8 cellular contexts compared by ENCODE assay signal in the genomic region with DNA sequence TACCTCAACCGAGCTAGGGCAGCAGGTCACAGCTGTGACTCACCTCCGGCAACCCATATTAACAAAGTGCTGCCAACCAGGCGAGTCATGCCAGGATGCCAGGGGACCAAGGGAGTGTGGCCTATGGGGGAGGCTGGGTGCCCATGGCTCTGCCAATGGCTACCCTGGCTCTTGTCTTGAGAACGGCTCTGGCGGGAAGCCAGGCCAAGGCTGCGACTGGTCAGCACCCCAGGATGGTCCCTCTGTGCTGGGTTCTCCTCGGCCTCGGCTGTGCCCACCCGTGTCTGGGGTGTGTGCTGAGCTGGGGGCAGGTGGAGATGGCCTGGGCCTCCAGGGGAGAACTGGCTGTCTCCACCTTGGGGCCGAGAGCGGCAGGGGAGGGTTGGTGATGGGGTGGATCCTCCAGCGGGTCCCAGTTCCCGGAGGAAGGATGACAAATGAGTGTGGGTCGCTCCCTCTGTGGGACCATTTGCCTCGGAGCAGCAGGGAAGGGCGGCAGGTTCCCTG.
DNase-seq lines count a peak whose midpoint lies in the region; ATAC-seq and TF ChIP-seq lines count a peak whose summit lies in the region.

No MANE protein-coding gene starts in this region.

- peaks cover 4% of the 10 kb centered on the region for H3K4me1 Mint-ChIP-seq in activated CD4-positive, alpha-beta T cell treated with anti-CD3 and anti-CD28 coated beads, Interleukin-2, amount 10 ng/mL, durations not matched to agents 24 days and 14 days
- H3K4me1 Mint-ChIP-seq in dendritic cell treated with granulocyte-macrophage colony-stimulating factor and Interleukin-4, amounts not matched to agents 40 ng/mL and 50 ng/mL, for 4 days (ENCODE audit: low read depth), result peaks cover 5% of the 10 kb centered on the region
- peaks cover 26% of the 10 kb centered on the region for H3K4me1 Mint-ChIP-seq in nephron progenitor cell

- no peak for ATAC-seq in GM21717 (IDR thresholded peaks at IDR 0.05; ENCODE audit: unreplicated experiment)

- peak overlapping the region; percentile 51 for H3K4me3 Mint-ChIP-seq in activated CD4-positive, alpha-beta T cell treated with anti-CD3 and anti-CD28 coated beads, Interleukin-2, amount 10 ng/mL, durations not matched to agents 24 days and 14 days
- peak overlapping the region; percentile 68 for H3K4me3 Mint-ChIP-seq in dendritic cell treated with granulocyte-macrophage colony-stimulating factor and Interleukin-4, amounts not matched to agents 40 ng/mL and 50 ng/mL, for 4 days
- peak overlapping the region; percentile 57 for H3K4me3 Mint-ChIP-seq in nephron progenitor cell

- no peaks in the 10 kb centered on the region for H3K9me3 Mint-ChIP-seq in activated CD4-positive, alpha-beta T cell treated with anti-CD3 and anti-CD28 coated beads, Interleukin-2, amount 10 ng/mL, durations not matched to agents 24 days and 14 days
- no peaks in the 10 kb centered on the region for H3K9me3 Mint-ChIP-seq in dendritic cell treated with granulocyte-macrophage colony-stimulating factor and Interleukin-4, amounts not matched to agents 40 ng/mL and 50 ng/mL, for 4 days
- peaks cover 13% of the 10 kb centered on the region for H3K9me3 Mint-ChIP-seq in nephron progenitor cell

- no peak overlapping the region for H3K27ac Mint-ChIP-seq in activated CD4-positive, alpha-beta T cell treated with anti-CD3 and anti-CD28 coated beads, Interleukin-2, amount 10 ng/mL, durations not matched to agents 24 days and 14 days
- H3K27ac Mint-ChIP-seq in dendritic cell treated with granulocyte-macrophage colony-stimulating factor and Interleukin-4, amounts not matched to agents 40 ng/mL and 50 ng/mL, for 4 days, result no peak overlapping the region
- H3K27ac Mint-ChIP-seq in nephron progenitor cell, result no peak overlapping the region

- peaks cover 43% of the 10 kb centered on the region for H3K27me3 Mint-ChIP-seq in activated CD4-positive, alpha-beta T cell treated with anti-CD3 and anti-CD28 coated beads, Interleukin-2, amount 10 ng/mL, durations not matched to agents 24 days and 14 days
- peaks cover 44% of the 10 kb centered on the region for H3K27me3 Mint-ChIP-seq in dendritic cell treated with granulocyte-macrophage colony-stimulating factor and Interleukin-4, amounts not matched to agents 40 ng/mL and 50 ng/mL, for 4 days
- H3K27me3 Mint-ChIP-seq in nephron progenitor cell (ENCODE audit: low read depth, poor library complexity), result peaks cover 43% of the 10 kb centered on the region

- intact Hi-C loops in activated CD4-positive, alpha-beta T cell treated with anti-CD3 and anti-CD28 coated beads, Interleukin-2, amount 10 ng/mL, durations not matched to agents 24 days and 14 days (cut with micrococcal nuclease), result loop anchor here (1.0 to 5.0 kb wide), 2 partner anchors 265 to 704 kb away; no protein-coding TSS in a partner anchor
- intact Hi-C loops in dendritic cell treated with granulocyte-macrophage colony-stimulating factor and Interleukin-4, amounts not matched to agents 40 ng/mL and 50 ng/mL, for 4 days (cut with micrococcal nuclease), result loop anchor here (10.0 kb wide), 1 partner anchor 381 kb away; no protein-coding TSS in a partner anchor

- no peak for DNase-seq in activated CD4-positive, alpha-beta T cell treated with anti-CD3 and anti-CD28 coated beads, Interleukin-2, amount 10 ng/mL, durations not matched to agents 24 days and 14 days
- no peak for DNase-seq in activated CD4-positive, alpha-beta T cell treated with anti-CD3 and anti-CD28 coated beads, Interleukin-2, amount 50 U/mL, for 1 hour
- peak; percentile 53 for DNase-seq in NCI-H2196 treated with DMSO at 0.1 percent for 48 hours (lab: John Stamatoyannopoulos, UW; ENCODE audit: unreplicated experiment)
- DNase-seq in nephron progenitor cell, result no peak
- no peak for DNase-seq in amniotic stem cell (lab: John Stamatoyannopoulos, UW)
- DNase-seq in cerebellar nuclear complex (lab: John Stamatoyannopoulos, UW), result no peak

- no peak for TF ChIP-seq CTCF in nephron progenitor cell (IDR thresholded peaks at IDR 0.05)

- no peaks in the 10 kb centered on the region for H3K36me3 Mint-ChIP-seq in activated CD4-positive, alpha-beta T cell treated with anti-CD3 and anti-CD28 coated beads, Interleukin-2, amount 10 ng/mL, durations not matched to agents 24 days and 14 days (ENCODE audit: low read depth)
- H3K36me3 Mint-ChIP-seq in dendritic cell treated with granulocyte-macrophage colony-stimulating factor and Interleukin-4, amounts not matched to agents 40 ng/mL and 50 ng/mL, for 4 days (ENCODE audit: low read depth), result no peaks in the 10 kb centered on the region
- peaks cover 5% of the 10 kb centered on the region for H3K36me3 Mint-ChIP-seq in nephron progenitor cell (ENCODE audit: low read depth)
